8 cellular contexts compared by ENCODE assay signal in the genomic region with DNA sequence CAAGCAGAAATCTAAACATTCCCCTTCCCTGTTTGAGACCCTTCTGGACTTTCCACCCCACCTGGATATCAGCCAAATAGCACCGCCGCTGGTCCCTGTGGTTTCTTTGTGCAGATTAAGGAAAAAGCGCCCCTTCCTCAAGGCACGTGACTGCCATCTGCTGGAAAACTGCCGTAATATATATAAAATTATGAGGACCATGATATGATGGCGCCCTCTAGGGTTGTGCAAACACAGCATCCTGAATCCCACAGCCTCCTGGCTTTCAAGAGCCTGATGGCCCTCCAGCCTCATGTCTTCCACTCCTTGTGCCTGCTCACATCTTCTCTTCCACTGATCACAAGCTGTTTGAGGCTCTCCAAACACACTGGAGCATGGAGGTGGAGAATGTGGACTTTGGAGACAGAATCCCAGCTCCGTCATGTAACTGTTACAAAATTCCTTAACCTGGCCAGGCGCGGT.
DNase-seq lines count a peak whose midpoint lies in the region; ATAC-seq, FAIRE-seq and TF ChIP-seq lines count a peak whose summit lies in the region.

No MANE protein-coding gene starts in this region.

- in situ Hi-C loops in KBM-7 (cut with MboI; ENCODE audit: low pct_unique_long_range_greater_than_20kb, low sequenced_read_pairs), result no loop called here
- in situ Hi-C loops in astrocyte of the cerebellum (cut with HindIII; ENCODE audit: low sequenced_read_pairs), result no loop called here
- in situ Hi-C loops in HepG2 (cut with HindIII; ENCODE audit: extremely low pct_ligation_motif_present, low pct_unique_long_range_greater_than_20kb), result no loop called here

- H3K4me3 Mint-ChIP-seq in type B pancreatic cell, result peak overlapping the region; percentile 37

- no peaks in the 10 kb centered on the region for H3K27me3 Mint-ChIP-seq in type B pancreatic cell

- peak; percentile 65 for ATAC-seq in HepG2
- no peak for ATAC-seq in HG02885 (IDR thresholded peaks at IDR 0.05; ENCODE audit: poor library complexity, unreplicated experiment)
- ATAC-seq in GM21528 (IDR thresholded peaks at IDR 0.05; ENCODE audit: low FRiP score, unreplicated experiment), result no peak

- CTCF ChIA-PET in HepG2 (lab: Yijun Ruan, JAX; ENCODE audit: low intra/inter-chr PET ratio, low total read pairs), result interaction anchor here (0.7 to 1.8 kb wide), 2 partner anchors 144 to 186 kb away, joined by 3 to 12 read pairs; a partner anchor contains a TSS

- peak in 5 of 6 experiments; percentile 17 to 35 (median 25) for TF ChIP-seq CTCF in Peyer's patch (IDR thresholded peaks at IDR 0.05)
- peak; percentile 71 for TF ChIP-seq CTCF in astrocyte of the cerebellum (IDR thresholded peaks at IDR 0.05; ENCODE audit: low read depth, low read length, missing control alignments)
- TF ChIP-seq CTCF in HepG2 (CRISPR knock-in tag; IDR thresholded peaks at IDR 0.05), result peak; percentile 90
- TF ChIP-seq CTCF in type B pancreatic cell (conservative IDR thresholded peaks at IDR 0.05), result peak; percentile 96

- intact Hi-C loops in HepG2 (cut with micrococcal nuclease; ENCODE audit: unreplicated experiment), result no loop called here

- no TSS peak for BruUV-seq in HepG2 (replicated peaks; lab: Mats Ljungman, UMichigan)

- H3K27me3 ChIP-seq in Peyer's patch (no peaks in the 10 kb centered on the region), HepG2 (ENCODE audit: control insufficient read depth in 1 of 2, insufficient read depth in 2 of 2, low read length in 2 of 2) (no peaks in the 10 kb centered on the region; a peak in 1 of 5 replicates)

- H3K4me3 ChIP-seq in Peyer's patch (no peak overlapping the region), astrocyte of the cerebellum (ENCODE audit: low read depth, low read length) (no peak overlapping the region), HepG2 (replicated peaks in 1 of 3; ENCODE audit: insufficient read depth in 1 of 3, low read depth in 2 of 3, low read length in 3 of 3) (no peak overlapping the region)

- FAIRE-seq in HepG2 (lab: Jason Lieb, UNC), result peak; percentile 74

- H3K4me1 ChIP-seq in Peyer's patch (no peaks in the 10 kb centered on the region), HepG2 (ENCODE audit: insufficient read depth, low read length) (peaks cover 28% of the 10 kb centered on the region)

- H3K36me3 ChIP-seq in Peyer's patch (no peaks in the 10 kb centered on the region), HepG2 (replicated peaks in 1 of 2; ENCODE audit: control insufficient read depth in 1 of 2, insufficient read depth in 2 of 2, low read length in 2 of 2) (no peaks in the 10 kb centered on the region)

- no peaks in the 10 kb centered on the region for H4K20me1 ChIP-seq in HepG2 (ENCODE audit: insufficient read depth, low read length)

- TF ChIP-seq POLR2A in Peyer's patch (IDR thresholded peaks at IDR 0.05) (no peak), HepG2 (IDR thresholded peaks at IDR 0.05; ENCODE audit: insufficient read depth in 1 of 2, low read depth in 2 of 2, low read length in 2 of 2) (no peak)

- no peaks in the 10 kb centered on the region for H3K9me3 Mint-ChIP-seq in type B pancreatic cell

- no peak overlapping the region for H2AFZ ChIP-seq in HepG2 (ENCODE audit: low read length)

- H3K27ac Mint-ChIP-seq in type B pancreatic cell, result peak overlapping the region; percentile 37

- 31% methylated on average over 9 of the region's 9 CpGs for WGBS in HepG2 (ENCODE audit: low lambda C conversion rate)

- peak overlapping the region; percentile 40 for H3K4me2 ChIP-seq in HepG2 (ENCODE audit: low read depth, low read length)

- TF ChIP-seq RAD21 in HepG2 (CRISPR knock-in tag; IDR thresholded peaks at IDR 0.05), result peak; percentile 64; the same call in 1 of the 2 replicates

- H3K27ac ChIP-seq in Peyer's patch (no peak overlapping the region), HepG2 (ENCODE audit: extremely low read length, insufficient read depth, low read length) (no peak overlapping the region)

- H3K36me3 Mint-ChIP-seq in type B pancreatic cell, result no peaks in the 10 kb centered on the region

- POLR2A ChIA-PET in HepG2 (lab: Yijun Ruan, JAX), result no interaction called here

- H3K79me2 ChIP-seq in HepG2 (ENCODE audit: insufficient read depth, low read length), result no peaks in the 10 kb centered on the region

- DNase-seq in DMS79 (lab: John Stamatoyannopoulos, UW), result peak; percentile 64
- peak; percentile 81 for DNase-seq in KBM-7
- peak in 1 of 3 donors; percentile 19 for DNase-seq in Peyer's patch
- peak; percentile 13 for DNase-seq in astrocyte of the cerebellum (ENCODE audit: low read depth)
- DNase-seq in HepG2 (ENCODE audit: low spot score), result peak; percentile 78
- DNase-seq in type B pancreatic cell (ENCODE audit: extremely low spot score, unreplicated experiment), result peak; percentile 76

- no peak overlapping the region for H3K9ac ChIP-seq in HepG2 (ENCODE audit: insufficient read depth, low read depth, low read length)

- peaks cover 17% of the 10 kb centered on the region for H3K4me1 Mint-ChIP-seq in type B pancreatic cell (ENCODE audit: unreplicated experiment)

- no peaks in the 10 kb centered on the region for H3K9me3 ChIP-seq in Peyer's patch
- H3K9me3 ChIP-seq in HepG2 (ENCODE audit: low read length), result no peaks in the 10 kb centered on the region

- 0 out of 4 replicates have a peak, but pooled peaks of 1 of the 2 experiments have one; percentile 21 for TF ChIP-seq EP300 in HepG2 (IDR thresholded peaks at IDR 0.05; ENCODE audit: low read depth in 2 of 2, low read length in 2 of 2)
- TF ChIP-seq EP300 in HepG2 (CRISPR knock-in tag; IDR thresholded peaks at IDR 0.05; ENCODE audit: borderline replicate concordance), result no peak

TF ChIP-seq in HepG2, 621 proteins besides CTCF, POLR2A, EP300 and RAD21 (continues in another document):
- TF ChIP-seq IKZF4 (CRISPR knock-in tag; IDR thresholded peaks at IDR 0.05; ENCODE audit: borderline replicate concordance, low read depth, not compliant biosample characterization) (no peak), ZNF569 (CRISPR knock-in tag; IDR thresholded peaks at IDR 0.05; ENCODE audit: borderline replicate concordance) (no peak), REL (CRISPR knock-in tag; conservative IDR thresholded peaks at IDR 0.05) (no peak), RFX3 (CRISPR knock-in tag; IDR thresholded peaks at IDR 0.05) (no peak), NFKB2 (CRISPR knock-in tag; IDR thresholded peaks at IDR 0.05; ENCODE audit: borderline replicate concordance) (no peak), RXRB (CRISPR knock-in tag; IDR thresholded peaks at IDR 0.05; ENCODE audit: borderline replicate concordance) (peak; percentile 22; the same call in 1 of the 2 replicates), THAP11 (CRISPR knock-in tag; IDR thresholded peaks at IDR 0.05) (no peak), ZNF572 (CRISPR knock-in tag; IDR thresholded peaks at IDR 0.05) (0 out of 2 replicates have a peak, but pooled peaks have one; percentile 58), MAZ (IDR thresholded peaks at IDR 0.05; ENCODE audit: borderline replicate concordance, low read depth, low read length) (no peak), MAZ (CRISPR knock-in tag; IDR thresholded peaks at IDR 0.05; ENCODE audit: low read depth) (no peak), POGZ (CRISPR knock-in tag; IDR thresholded peaks at IDR 0.05) (no peak), ZNF567 (CRISPR knock-in tag; IDR thresholded peaks at IDR 0.05; ENCODE audit: borderline replicate concordance) (no peak), NPAS2 (CRISPR knock-in tag; IDR thresholded peaks at IDR 0.05; ENCODE audit: borderline replicate concordance) (no peak), HHEX (CRISPR knock-in tag; IDR thresholded peaks at IDR 0.05) (no peak), ZBTB7B (CRISPR knock-in tag; IDR thresholded peaks at IDR 0.05) (peak; percentile 62; the same call in 1 of the 2 replicates)
- TF ChIP-seq, protein P1, sequence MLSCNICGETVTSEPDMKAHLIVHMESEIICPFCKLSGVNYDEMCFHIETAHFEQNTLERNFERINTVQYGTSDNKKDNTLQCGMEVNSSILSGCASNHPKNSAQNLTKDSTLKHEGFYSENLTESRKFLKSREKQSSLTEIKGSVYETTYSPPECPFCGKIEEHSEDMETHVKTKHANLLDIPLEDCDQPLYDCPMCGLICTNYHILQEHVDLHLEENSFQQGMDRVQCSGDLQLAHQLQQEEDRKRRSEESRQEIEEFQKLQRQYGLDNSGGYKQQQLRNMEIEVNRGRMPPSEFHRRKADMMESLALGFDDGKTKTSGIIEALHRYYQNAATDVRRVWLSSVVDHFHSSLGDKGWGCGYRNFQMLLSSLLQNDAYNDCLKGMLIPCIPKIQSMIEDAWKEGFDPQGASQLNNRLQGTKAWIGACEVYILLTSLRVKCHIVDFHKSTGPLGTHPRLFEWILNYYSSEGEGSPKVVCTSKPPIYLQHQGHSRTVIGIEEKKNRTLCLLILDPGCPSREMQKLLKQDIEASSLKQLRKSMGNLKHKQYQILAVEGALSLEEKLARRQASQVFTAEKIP (CRISPR knock-in tag; IDR thresholded peaks at IDR 0.05; ENCODE audit: borderline replicate concordance), result no peak
- TF ChIP-seq, protein P2, sequence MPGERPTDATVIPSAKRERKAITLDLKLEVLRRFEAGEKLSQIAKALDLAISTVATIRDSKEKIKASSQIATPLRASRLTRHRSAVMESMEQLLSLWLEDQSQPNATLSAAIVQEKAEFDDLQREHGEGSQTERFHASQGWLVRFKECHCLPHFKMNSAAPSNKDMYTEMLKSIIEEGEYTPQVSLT (CRISPR knock-in tag; IDR thresholded peaks at IDR 0.05; ENCODE audit: borderline replicate concordance, low read depth), result no peak
- TF ChIP-seq, protein P3, sequence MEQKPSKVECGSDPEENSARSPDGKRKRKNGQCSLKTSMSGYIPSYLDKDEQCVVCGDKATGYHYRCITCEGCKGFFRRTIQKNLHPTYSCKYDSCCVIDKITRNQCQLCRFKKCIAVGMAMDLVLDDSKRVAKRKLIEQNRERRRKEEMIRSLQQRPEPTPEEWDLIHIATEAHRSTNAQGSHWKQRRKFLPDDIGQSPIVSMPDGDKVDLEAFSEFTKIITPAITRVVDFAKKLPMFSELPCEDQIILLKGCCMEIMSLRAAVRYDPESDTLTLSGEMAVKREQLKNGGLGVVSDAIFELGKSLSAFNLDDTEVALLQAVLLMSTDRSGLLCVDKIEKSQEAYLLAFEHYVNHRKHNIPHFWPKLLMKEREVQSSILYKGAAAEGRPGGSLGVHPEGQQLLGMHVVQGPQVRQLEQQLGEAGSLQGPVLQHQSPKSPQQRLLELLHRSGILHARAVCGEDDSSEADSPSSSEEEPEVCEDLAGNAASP (CRISPR knock-in tag; IDR thresholded peaks at IDR 0.05; ENCODE audit: borderline replicate concordance), result peak; percentile 56; the same call in 1 of the 2 replicates

Comparison
In these comparisons a context has a peak if more than half of its experiments do, and no peak if none do; other contexts are left out.
1. CTCF ChIP-seq: peak in every context shown above with its lines; median percentile 96 in type B pancreatic cell; 90 in HepG2; 71 in astrocyte of the cerebellum; 25 in Peyer's patch.